In the genomic region with DNA sequence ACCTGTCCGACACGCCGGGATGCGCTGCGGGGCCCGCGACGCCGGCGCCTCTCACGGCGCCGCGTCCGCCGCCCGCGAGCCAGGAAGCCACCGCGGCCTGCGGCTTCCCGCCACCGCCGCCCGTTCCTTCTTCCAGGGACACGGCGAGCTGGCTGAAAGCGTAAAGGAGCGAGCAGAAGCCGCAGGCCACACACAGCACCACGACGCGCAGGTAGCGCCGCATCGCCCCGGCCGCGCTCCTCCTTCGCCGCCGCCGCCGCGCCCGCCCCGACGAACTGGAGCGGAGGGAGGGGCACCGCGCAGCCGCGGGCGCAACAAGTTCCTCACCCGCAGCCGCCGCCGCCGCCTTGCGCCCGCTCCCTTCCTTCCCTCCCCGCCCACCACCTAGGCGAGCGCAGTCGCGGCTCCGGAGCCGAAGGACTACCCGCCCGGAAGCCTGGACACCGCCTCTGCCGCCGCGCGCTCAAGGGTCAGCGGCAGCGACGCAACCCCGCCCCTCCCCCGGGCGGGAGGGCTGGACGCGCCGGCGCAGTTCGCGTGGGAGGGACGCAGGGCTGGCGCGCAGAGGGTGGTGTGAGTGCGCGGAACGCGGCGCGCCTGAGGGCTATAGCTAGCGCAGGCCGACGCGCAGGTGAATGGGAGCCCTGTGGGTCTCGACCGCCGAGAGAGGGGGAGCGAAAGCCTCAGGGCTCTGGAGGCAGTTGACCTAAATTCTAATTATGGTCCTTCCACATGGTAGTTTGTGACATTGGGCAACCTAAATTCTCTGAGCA, we compare ENCODE assay signal across 8 cellular contexts. TPM values are rescaled to one million over a fixed set of nuclear protein-coding genes. Genes with fewer than 3 reads are reported as not detected.
DNase-seq lines count a peak whose midpoint lies in the region; ATAC-seq, FAIRE-seq and TF ChIP-seq lines count a peak whose summit lies in the region.

A gene with protein sequence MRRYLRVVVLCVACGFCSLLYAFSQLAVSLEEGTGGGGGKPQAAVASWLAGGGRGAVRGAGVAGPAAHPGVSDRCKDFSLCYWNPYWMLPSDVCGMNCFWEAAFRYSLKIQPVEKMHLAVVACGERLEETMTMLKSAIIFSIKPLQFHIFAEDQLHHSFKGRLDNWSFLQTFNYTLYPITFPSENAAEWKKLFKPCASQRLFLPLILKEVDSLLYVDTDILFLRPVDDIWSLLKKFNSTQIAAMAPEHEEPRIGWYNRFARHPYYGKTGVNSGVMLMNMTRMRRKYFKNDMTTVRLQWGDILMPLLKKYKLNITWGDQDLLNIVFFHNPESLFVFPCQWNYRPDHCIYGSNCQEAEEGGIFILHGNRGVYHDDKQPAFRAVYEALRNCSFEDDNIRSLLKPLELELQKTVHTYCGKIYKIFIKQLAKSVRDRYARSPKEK (minus strand): TSS at position 451 of the 773 bp plus-strand sequence. CDS start 228 bp downstream, at position 223.

- H3K79me1 ChIP-seq in H1 (ENCODE audit: low read depth, low read length) (peaks cover 4% of the 10 kb centered on the region; the same call in 1 of the 2 replicates), mesendoderm (ENCODE audit: low read length) (peaks cover 7% of the 10 kb centered on the region)

- peak within 1 kb of the TSS; percentile 62; the same call in 1 of the 2 replicates for H2BK20ac ChIP-seq in H1 (ENCODE audit: low read length)

- FAIRE-seq in H1 (lab: Jason Lieb, UNC): no peak

- H2BK12ac ChIP-seq in H1 (ENCODE audit: low read depth, low read length): peak within 1 kb of the TSS; percentile 68

- TF ChIP-seq POLR2A in H1 (IDR thresholded peaks at IDR 0.05; ENCODE audit: control extremely low read depth in 1 of 2, low read depth in 2 of 2, low read length in 2 of 2): peak; percentile 72 to 75

- H2BK5ac ChIP-seq in H1 (ENCODE audit: low read depth, low read length): peak within 1 kb of the TSS; percentile 64; the same call in 1 of the 2 replicates
- no peak within 1 kb of the TSS for H2BK5ac ChIP-seq in mesendoderm (ENCODE audit: low read length)

- 7% methylated on average over 60 of the region's 104 CpGs; no CpG with 5 or more reads in 1 of the 2 experiments for WGBS in H1 (ENCODE audit: extremely low coverage in 1 of 2, insufficient coverage in 1 of 2, insufficient read length in 1 of 2, insufficient replicate concordance in 2 of 2, low coverage in 1 of 2, low lambda C conversion rate in 2 of 2, missing lambda C conversion rate in 1 of 2), 2 experiments
- no CpG with 5 or more reads among the region's 104 CpGs for WGBS in mesendoderm (ENCODE audit: extremely low coverage, insufficient coverage, low lambda C conversion rate)

- peaks cover 3 to 36% of the 10 kb centered on the region in 2 experiments; a peak in 3 of 4 replicates for H3K79me2 ChIP-seq in H1 (ENCODE audit: control insufficient read depth in 1 of 2, insufficient read depth in 2 of 2, low read length in 2 of 2)
- H3K79me2 ChIP-seq in mesendoderm (ENCODE audit: control insufficient read depth, insufficient read depth, low read length): peaks cover 13% of the 10 kb centered on the region

- H3K9ac ChIP-seq in H1 (replicated peaks in 1 of 4; ENCODE audit: extremely low read depth in 1 of 4, low read depth in 3 of 4, low read length in 3 of 4) (peak within 1 kb of the TSS; percentile 45 to 92 (median 65)), mesendoderm (ENCODE audit: low read length) (peak within 1 kb of the TSS; percentile 77)

- H3K27me3 ChIP-seq in H1 (replicated peaks in 1 of 4; ENCODE audit: control insufficient read depth in 3 of 4, extremely low read depth in 1 of 4, insufficient read depth in 3 of 4, low read length in 3 of 4): peaks cover 0 to 11% (median 0%) of the 10 kb centered on the region in 4 experiments; a peak in 3 of 7 replicates
- no peaks in the 10 kb centered on the region for H3K27me3 ChIP-seq in mesendoderm (ENCODE audit: insufficient read depth, low read length, poor library complexity)

- H4K91ac ChIP-seq in H1 (replicated peaks; ENCODE audit: insufficient read length, low read length): no peak within 1 kb of the TSS

- H3K18ac ChIP-seq in H1 (ENCODE audit: extremely low read depth, low read length) (peak within 1 kb of the TSS; percentile 78), mesendoderm (ENCODE audit: low read length) (peak within 1 kb of the TSS; percentile 65)

- no peak within 1 kb of the TSS for H2AK5ac ChIP-seq in H1 (ENCODE audit: low read depth, low read length)
- no peak within 1 kb of the TSS for H2AK5ac ChIP-seq in mesendoderm (ENCODE audit: low read length)

- H3K56ac ChIP-seq in H1 (replicated peaks; ENCODE audit: insufficient read length, low read depth, low read length): no peak within 1 kb of the TSS
- H3K56ac ChIP-seq in mesendoderm (ENCODE audit: low read length): peak within 1 kb of the TSS; percentile 96

- H2BK120ac ChIP-seq in H1 (replicated peaks; ENCODE audit: low read depth, low read length): no peak within 1 kb of the TSS
- no peak within 1 kb of the TSS for H2BK120ac ChIP-seq in mesendoderm (ENCODE audit: low read depth, low read length)

- peak within 1 kb of the TSS; percentile 87 for H4K8ac ChIP-seq in H1 (ENCODE audit: extremely low read depth, insufficient read depth, low read length)
- H4K8ac ChIP-seq in mesendoderm (ENCODE audit: low read depth, low read length): no peak within 1 kb of the TSS

- H3K27ac ChIP-seq in H1 (ENCODE audit: low read depth, low read length) (no peak within 1 kb of the TSS; the same call in 1 of the 2 replicates), mesendoderm (ENCODE audit: low read depth, low read length) (peak within 1 kb of the TSS; percentile 94)

- peak in 1 of 2 experiments; percentile 19; a peak in 1 of 3 replicates for TF ChIP-seq EP300 in H1 (IDR thresholded peaks at IDR 0.05; ENCODE audit: borderline replicate concordance in 1 of 2, low read depth in 2 of 2, low read length in 2 of 2)

- peaks cover 11% of the 10 kb centered on the region for H3K23me2 ChIP-seq in H1 (ENCODE audit: low read depth, low read length)

- H3K23ac ChIP-seq in H1 (ENCODE audit: insufficient read length): no peak within 1 kb of the TSS
- H3K23ac ChIP-seq in mesendoderm (ENCODE audit: low read length): peak within 1 kb of the TSS; percentile 59

- H4K20me1 ChIP-seq in H1 (replicated peaks in 1 of 2; ENCODE audit: control insufficient read depth in 1 of 2, insufficient read depth in 2 of 2, low read length in 2 of 2): peaks cover 2 to 12% of the 10 kb centered on the region in 2 experiments

- peak within 1 kb of the TSS; percentile 82 for H2AFZ ChIP-seq in H1 (ENCODE audit: low read length)

- TF ChIP-seq CTCF in H1 (IDR thresholded peaks at IDR 0.05; ENCODE audit: control extremely low read depth in 1 of 3, insufficient read depth in 1 of 3, low read depth in 1 of 3, low read length in 3 of 3): no peak

- DNase-seq in CMK (ENCODE audit: low read depth): peak; percentile 84
- peak; percentile 60 for DNase-seq in HS-5 (ENCODE audit: low read depth)
- DNase-seq in NOMO-1 (lab: John Stamatoyannopoulos, UW; ENCODE audit: unreplicated experiment in 2 of 2): peak; percentile 91 to 97
- peak; percentile 55 to 84 (median 75) for DNase-seq in activated CD8-positive, alpha-beta memory T cell treated with anti-CD3 and anti-CD28 coated beads for 48 hours (ENCODE audit: low read depth in 2 of 3, low spot score in 2 of 3)
- DNase-seq in H1 (ENCODE audit: low read depth in 1 of 2, low spot score in 2 of 2): peak; percentile 65 to 85
- DNase-seq in mesendoderm: peak; percentile 96
- peak; percentile 75 for DNase-seq in stimulated activated CD8-positive, alpha-beta memory T cell treated with anti-CD3 and anti-CD28 coated beads, Interleukin-12 subunit alpha, Interleukin-12 subunit beta, amount 100 ng/mL, for 4 hours (ENCODE audit: low read depth)

- H3K14ac ChIP-seq in H1 (ENCODE audit: insufficient read length): no peak within 1 kb of the TSS

- ATAC-seq in GM19468 (IDR thresholded peaks at IDR 0.05; ENCODE audit: extremely low read depth, unreplicated experiment): peak; percentile 98

- peak in 1 of 2 experiments; percentile 12; a peak in 1 of 4 replicates for TF ChIP-seq RAD21 in H1 (IDR thresholded peaks at IDR 0.05 in 1 of 2, conservative IDR thresholded peaks at IDR 0.05 in 1 of 2; ENCODE audit: low read depth in 2 of 2, low read length in 2 of 2)

- no peak within 1 kb of the TSS for H4K5ac ChIP-seq in H1 (ENCODE audit: insufficient read length, low read depth, low read length)
- no peak within 1 kb of the TSS for H4K5ac ChIP-seq in mesendoderm (ENCODE audit: low read length)

- peak within 1 kb of the TSS; percentile 84; the same call in 1 of the 2 replicates for H2BK15ac ChIP-seq in H1 (ENCODE audit: low read length)
- no peak within 1 kb of the TSS for H2BK15ac ChIP-seq in mesendoderm (replicated peaks; ENCODE audit: low read depth)

- POLR2A ChIA-PET in H1 (lab: Charles Lee; ENCODE audit: partially characterized antibody): interaction anchor here (0.7 to 1.4 kb wide), 5 partner anchors 95 to 617 kb away, joined by 3 to 6 read pairs (median 3); partner anchors contain the start of genes PPHLN1 and ZCRB1

- CTCF ChIA-PET in H1 (lab: Charles Lee; ENCODE audit: partially characterized antibody): interaction anchor here (0.6 to 1.6 kb wide), 6 partner anchors 10 to 227 kb away, joined by 3 to 5 read pairs (median 3); no protein-coding TSS in a partner anchor

- H3K4ac ChIP-seq in H1 (replicated peaks; ENCODE audit: insufficient read length, low read depth, low read length): peak within 1 kb of the TSS; percentile 22
- peak within 1 kb of the TSS; percentile 22 for H3K4ac ChIP-seq in mesendoderm (ENCODE audit: low read depth, low read length)

- H3K4me2 ChIP-seq in H1 (ENCODE audit: insufficient read depth in 1 of 2, low read depth in 2 of 2, low read length in 2 of 2): peak within 1 kb of the TSS; percentile 83 to 99
- H3K4me2 ChIP-seq in mesendoderm (ENCODE audit: low read length): peak within 1 kb of the TSS; percentile 84

- H3K4me1 ChIP-seq in H1 (replicated peaks in 1 of 4; ENCODE audit: control insufficient read depth in 3 of 4, insufficient read depth in 4 of 4, low read length in 3 of 4): peaks cover 4 to 12% (median 8%) of the 10 kb centered on the region in 4 experiments; a peak in 5 of 7 replicates
- H3K4me1 ChIP-seq in mesendoderm (ENCODE audit: control insufficient read depth, low read depth, low read length): peaks cover 5% of the 10 kb centered on the region

- H3K4me3 ChIP-seq in H1 (ENCODE audit: extremely low read depth in 1 of 4, insufficient read depth in 2 of 4, low read depth in 3 of 4, low read length in 4 of 4) (peak within 1 kb of the TSS; percentile 60 to 83 (median 80)), mesendoderm (ENCODE audit: low read length) (peak within 1 kb of the TSS; percentile 68)

- no peaks in the 10 kb centered on the region for H3K36me3 ChIP-seq in H1 (ENCODE audit: control insufficient read depth in 2 of 4, insufficient read depth in 4 of 4, low read length in 3 of 4)
- no peaks in the 10 kb centered on the region for H3K36me3 ChIP-seq in mesendoderm (ENCODE audit: control insufficient read depth, insufficient read depth, low read length)

- H3K9me3 ChIP-seq in H1 (ENCODE audit: insufficient read depth in 2 of 2, low read depth in 1 of 2, low read length in 1 of 2): no peaks in the 10 kb centered on the region

RNA-seq across cellular contexts. Expression of the gene that starts here (rescaled TPM):
- 10.0 and 10.7 TPM in 2 replicates for total RNA-seq in H1 (2021; fragmentation: NEBNext Ultra II Directional; extraction: Animal tissue kit (Norgen Biotek cat#: 25700))
- polyA plus RNA-seq in H1 (2011; rRNA removed): 1.9 and 3.1 TPM in 2 replicates
- 4.0 TPM for polyA plus RNA-seq in H1 (2011; cell fraction: cytosol; rRNA removed)
- polyA plus RNA-seq in H1 (2011; cell fraction: nucleus; rRNA removed): 2.2 TPM
- polyA plus RNA-seq in H1 (2012, experiment 1 of 2): 3.9 to 7.5 TPM (median 5.1 TPM) in 4 replicates
- polyA plus RNA-seq in H1 (2012, experiment 2 of 2): 0.29 TPM
- 6.9 TPM for polyA plus RNA-seq in H1 (2013, experiment 1 of 2)
- polyA plus RNA-seq in H1 (2013, experiment 2 of 2): 7.5 TPM
- 4.0 and 8.6 TPM in 2 replicates for polyA minus RNA-seq in H1 (2011; rRNA and poly(A)+ RNA removed)
- 5.4 TPM for polyA minus RNA-seq in H1 (2011; cell fraction: cytosol; rRNA and poly(A)+ RNA removed)
- 8.6 TPM for polyA minus RNA-seq in H1 (2011; cell fraction: nucleus; rRNA and poly(A)+ RNA removed)
- 5.9 TPM for polyA plus RNA-seq in mesendoderm (2013, experiment 1 of 2)
- 5.5 TPM for polyA plus RNA-seq in mesendoderm (2013, experiment 2 of 2)
